ENCODE assay signal across 16 cellular contexts in the genomic region with DNA sequence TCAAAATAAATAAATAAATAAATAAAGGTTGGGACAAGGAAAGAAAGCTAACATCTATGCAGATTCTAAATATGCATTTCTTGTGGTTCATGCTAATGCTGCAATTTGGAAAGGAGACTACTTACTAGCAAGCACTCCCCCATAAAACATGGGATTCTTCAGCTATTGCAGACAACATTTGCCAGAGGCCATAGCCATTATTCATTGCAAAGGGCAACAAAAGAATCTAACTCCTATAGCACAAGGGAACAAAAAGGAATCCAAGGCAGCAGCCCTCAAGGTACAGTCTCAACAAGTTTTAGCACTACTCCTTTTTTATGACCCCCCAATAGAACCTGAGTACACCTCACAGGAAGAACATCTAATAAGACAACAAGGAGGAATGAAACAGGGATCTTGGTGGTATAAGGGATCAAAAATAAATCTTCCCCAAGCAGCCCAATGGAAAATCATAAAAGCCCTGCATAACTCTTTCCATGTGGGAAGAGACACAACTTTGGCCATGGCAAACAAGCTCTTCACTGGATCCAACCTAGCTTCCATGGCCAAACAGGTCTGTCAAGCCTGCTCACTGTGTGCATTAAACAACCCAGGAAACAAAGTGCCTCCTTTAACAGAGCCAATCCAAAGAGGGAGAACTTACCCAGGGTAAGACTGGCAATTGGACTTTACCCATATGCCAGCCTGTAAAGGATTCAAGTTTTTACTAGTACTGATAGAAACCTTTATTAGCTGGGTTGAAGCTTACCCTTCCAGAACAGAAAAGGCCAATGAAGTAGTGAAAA. TPM values are rescaled to one million over a fixed set of nuclear protein-coding genes. Genes with fewer than 3 reads are reported as not detected.
DNase-seq lines count a peak whose midpoint lies in the region; ATAC-seq and TF ChIP-seq lines count a peak whose summit lies in the region.
"Had no signal": no experiment of that assay in that cellular context is flagged by ENCODE, and none has a peak within 500 bp of the region (broad histone marks: within the 10 kb centered on the region; RNA-seq: fewer than 3 reads in every experiment).

No MANE protein-coding gene starts in this region.

- intact Hi-C loops in CD4-positive, alpha-beta T cell (cut with DNase I, micrococcal nuclease), result no loop called here

- no peaks in the 10 kb centered on the region for H3K27me3 Mint-ChIP-seq in nephron (ENCODE audit: low read depth)
- H3K27me3 Mint-ChIP-seq in CD4-positive, alpha-beta T cell, result no peaks in the 10 kb centered on the region
- H3K27me3 Mint-ChIP-seq: CD8-positive, alpha-beta memory T cell had no signal

- no peaks in the 10 kb centered on the region for H3K27me3 ChIP-seq in CD4-positive, alpha-beta T cell (ENCODE audit: control insufficient read depth, insufficient read depth, low read length)

- H3K9me3 Mint-ChIP-seq in nephron, result no peaks in the 10 kb centered on the region
- H3K9me3 Mint-ChIP-seq in CD4-positive, alpha-beta T cell, result no peaks in the 10 kb centered on the region

- peak; percentile 28 for DNase-seq in NCI-H226
- DNase-seq in fibroblast of villous mesenchyme (ENCODE audit: low read depth), result peak; percentile 40
- no peak for DNase-seq in CD4-positive, alpha-beta T cell
- no peak for DNase-seq in SIG-M5 (lab: John Stamatoyannopoulos, UW)
- DNase-seq in AML-193 (lab: John Stamatoyannopoulos, UW), result no peak
- DNase-seq: Caco-2; CD8-positive, alpha-beta memory T cell; DMS53; H7 had no signal

- POLR2A ChIA-PET in CD4-positive, alpha-beta T cell (lab: Charles Lee), result interaction anchor here (1.4 to 3.4 kb wide), 3 partner anchors 8 to 165 kb away, joined by 3 to 14 read pairs (median 13); a partner anchor contains a TSS

- H3K4me1 Mint-ChIP-seq in nephron, result peaks cover 24% of the 10 kb centered on the region
- H3K4me1 Mint-ChIP-seq in CD4-positive, alpha-beta T cell (ENCODE audit: low read depth), result no peaks in the 10 kb centered on the region
- H3K4me1 Mint-ChIP-seq: CD14-positive monocyte had no signal

- no peak overlapping the region for H3K4me3 Mint-ChIP-seq in nephron
- H3K4me3 Mint-ChIP-seq in CD4-positive, alpha-beta T cell, result no peak overlapping the region
- H3K4me3 Mint-ChIP-seq: CD14-positive monocyte; CD8-positive, alpha-beta memory T cell; GM23338 had no signal

- H3K27ac Mint-ChIP-seq in nephron, result peak overlapping the region in 2 of 3 experiments; percentile 94 to 96
- no peak overlapping the region for H3K27ac Mint-ChIP-seq in CD4-positive, alpha-beta T cell
- H3K27ac Mint-ChIP-seq: CD14-positive monocyte, GM23338 had no signal

- no peaks in the 10 kb centered on the region for H3K36me3 Mint-ChIP-seq in nephron (ENCODE audit: low read depth)
- no peaks in the 10 kb centered on the region for H3K36me3 Mint-ChIP-seq in CD4-positive, alpha-beta T cell (ENCODE audit: low read depth)
- H3K36me3 Mint-ChIP-seq: CD14-positive monocyte had no signal

- no peak for ATAC-seq in CD4-positive, alpha-beta T cell (ENCODE audit: poor library complexity)
- no peak for ATAC-seq in HG02610 (IDR thresholded peaks at IDR 0.05; ENCODE audit: unreplicated experiment)
- ATAC-seq: A549, GM12878, GM23338 had no signal

- H3K27ac ChIP-seq in CD4-positive, alpha-beta T cell (ENCODE audit: low read depth, low read length), result no peak overlapping the region
- H3K27ac ChIP-seq: A549, HL-60 had no signal

- no peaks in the 10 kb centered on the region for H3K9me3 ChIP-seq in CD4-positive, alpha-beta T cell (ENCODE audit: control insufficient read depth, low read length)
- H3K9me3 ChIP-seq: A549, Caco-2 had no signal

- CTCF ChIA-PET in CD4-positive, alpha-beta T cell (lab: Charles Lee), result no interaction called here

- TF ChIP-seq CTCF in fibroblast of villous mesenchyme (IDR thresholded peaks at IDR 0.05; ENCODE audit: insufficient read depth, low read depth, low read length) (no peak), nephron (IDR thresholded peaks at IDR 0.05; ENCODE audit: unreplicated experiment in 3 of 3) (no peak)
- no peak for TF ChIP-seq CTCF in CD4-positive, alpha-beta T cell (IDR thresholded peaks at IDR 0.05)

- H3K4me3 ChIP-seq in fibroblast of villous mesenchyme (ENCODE audit: low read depth, low read length), result no peak overlapping the region
- H3K4me3 ChIP-seq: A549, GM12878, GM23338 had no signal

RNA-seq across cellular contexts. Expression of a gene that starts 7.8 kb away (rescaled TPM):
- 0.64 and 0.86 TPM in 2 replicates for total RNA-seq in fibroblast of villous mesenchyme
- 10 to 100 TPM; 23.6 to 23.9 TPM for total RNA-seq in CD4-positive, alpha-beta T cell

Comparison
In these comparisons a context has a peak if more than half of its experiments do, and no peak if none do; other contexts are left out.
1. DNase-seq: peak in NCI-H226 (single experiment) and fibroblast of villous mesenchyme (single experiment); none in CD4-positive, alpha-beta T cell (0 of 10), SIG-M5 (single experiment) and AML-193 (0 of 2).
2. RNA of a gene that starts 7.8 kb away (total RNA-seq): 23.6 to 23.9 TPM in CD4-positive, alpha-beta T cell; 0.64 to 0.86 TPM in fibroblast of villous mesenchyme; every median in the first group is over 10 times any median in the second.